In genomic region chr12:6069452-6070093, GRCh38 we compare ENCODE assay signal across 9 cellular contexts. TPM values are rescaled to one million over a fixed set of nuclear protein-coding genes. Genes with fewer than 3 reads are reported as not detected.
DNase-seq lines count a peak whose midpoint lies in the region; ATAC-seq and TF ChIP-seq lines count a peak whose summit lies in the region.
"Had no signal": no experiment of that assay in that cellular context is flagged by ENCODE, and none has a peak within 500 bp of the region (broad histone marks: within the 10 kb centered on the region; RNA-seq: fewer than 3 reads in every experiment).

No MANE protein-coding gene starts in this region.

- H3K9me3 Mint-ChIP-seq in CD4-positive, alpha-beta T cell, result no peaks in the 10 kb centered on the region
- H3K9me3 Mint-ChIP-seq in chondrocyte (ENCODE audit: low read depth), result no peaks in the 10 kb centered on the region

- peaks cover 2% of the 10 kb centered on the region for H3K27me3 Mint-ChIP-seq in CD4-positive, alpha-beta T cell
- peaks cover 6% of the 10 kb centered on the region for H3K27me3 Mint-ChIP-seq in chondrocyte (ENCODE audit: low read depth)

- peak; percentile 48 for ATAC-seq in CD4-positive, alpha-beta T cell (ENCODE audit: poor library complexity)
- no peak for ATAC-seq in HG02870 (IDR thresholded peaks at IDR 0.05; ENCODE audit: unreplicated experiment)
- ATAC-seq in HG03108 (IDR thresholded peaks at IDR 0.05; ENCODE audit: unreplicated experiment), result no peak
- no peak for ATAC-seq in HG02759 (IDR thresholded peaks at IDR 0.05; ENCODE audit: unreplicated experiment)
- ATAC-seq: GM12878 had no signal

- no peak overlapping the region for H3K27ac ChIP-seq in CD4-positive, alpha-beta T cell (ENCODE audit: low read depth, low read length)

- POLR2A ChIA-PET in CD4-positive, alpha-beta T cell (lab: Charles Lee), result no interaction called here

- no peak overlapping the region for H3K27ac Mint-ChIP-seq in CD4-positive, alpha-beta T cell
- H3K27ac Mint-ChIP-seq in chondrocyte (ENCODE audit: unreplicated experiment), result peak overlapping the region; percentile 80

- peak in 1 of 10 experiments; percentile 10 for DNase-seq in CD4-positive, alpha-beta T cell
- DNase-seq in RPMI7951 (ENCODE audit: low read depth) (peak; percentile 93), chondrocyte (ENCODE audit: low spot score) (no peak), renal cortical epithelial cell (ENCODE audit: low read depth) (peak; percentile 69), DMS79 (lab: John Stamatoyannopoulos, UW) (no peak)

- no peaks in the 10 kb centered on the region for H3K27me3 ChIP-seq in CD4-positive, alpha-beta T cell (ENCODE audit: control insufficient read depth, insufficient read depth, low read length)

- CTCF ChIA-PET in CD4-positive, alpha-beta T cell (lab: Charles Lee), result no interaction called here

- peak overlapping the region; percentile 49 for H3K4me3 Mint-ChIP-seq in CD4-positive, alpha-beta T cell
- no peak overlapping the region for H3K4me3 Mint-ChIP-seq in chondrocyte (ENCODE audit: unreplicated experiment)

- TF ChIP-seq CTCF in CD4-positive, alpha-beta T cell (IDR thresholded peaks at IDR 0.05), result no peak
- no peak for TF ChIP-seq CTCF in chondrocyte (IDR thresholded peaks at IDR 0.05)

- intact Hi-C loops in CD4-positive, alpha-beta T cell (cut with DNase I, micrococcal nuclease), result no loop called here

- H3K4me1 Mint-ChIP-seq in CD4-positive, alpha-beta T cell (ENCODE audit: low read depth), result peaks cover 27% of the 10 kb centered on the region
- H3K4me1 Mint-ChIP-seq in chondrocyte (ENCODE audit: low read depth), result peaks cover 25% of the 10 kb centered on the region

- no peaks in the 10 kb centered on the region for H3K36me3 Mint-ChIP-seq in CD4-positive, alpha-beta T cell (ENCODE audit: low read depth)
- H3K36me3 Mint-ChIP-seq in chondrocyte (ENCODE audit: low read depth), result peaks cover 2% of the 10 kb centered on the region

- no peaks in the 10 kb centered on the region for H3K9me3 ChIP-seq in CD4-positive, alpha-beta T cell (ENCODE audit: control insufficient read depth, low read length)

RNA-seq across cellular contexts. Expression of gene VWF, which starts 54.9 kb away (rescaled TPM):
- under 1 TPM in 1 of 2 experiments, not detected in 1; 0.20 TPM for total RNA-seq in CD4-positive, alpha-beta T cell
- total RNA-seq in RPMI7951 (2014; rRNA removed; shearing (Covaris generic)), result under 0.01 TPM in 1 of 2 replicates, not detected in the other
- 0.05 to 0.08 TPM (median 0.07 TPM) in 3 replicates for total RNA-seq in chondrocyte
- 2.2 and 3.0 TPM in 2 replicates for total RNA-seq in renal cortical epithelial cell

Comparison
In these comparisons a context has a peak if more than half of its experiments do, and no peak if none do; other contexts are left out.
1. DNase-seq: peak in RPMI7951 (single experiment) and renal cortical epithelial cell (single experiment); none in chondrocyte (single experiment) and DMS79 (single experiment).